ENCODE assay signal across 25 cellular contexts in genomic region chr10:133114251-133114650, GRCh38. TPM values are rescaled to one million over a fixed set of nuclear protein-coding genes. Genes with fewer than 3 reads are reported as not detected.
"Had no signal": no experiment of that assay in that cellular context is flagged by ENCODE, and none has a peak within 500 bp of the region (broad histone marks: within the 10 kb centered on the region; RNA-seq: fewer than 3 reads in every experiment).

No MANE protein-coding gene starts in this region.

- H3K27ac ChIP-seq: heart left ventricle, lower lobe of right lung, neutrophil, parathyroid adenoma, right atrium auricular region, sigmoid colon, tibial nerve, uterus had no signal

- DNase-seq: hypothalamus; immature natural killer cell; kidney glomerular epithelial cell; left cardiac atrium; lower lobe of right lung; mammary epithelial cell; mesenchymal stem cell; naive thymus-derived CD8-positive, alpha-beta T cell; occipital lobe; sigmoid colon; small intestine; stimulated activated CD4-positive, alpha-beta T cell treated with anti-CD3 and anti-CD28 coated beads, Interleukin-1b, Interleukin-23, amount 100 ng/mL, for 48 hours; stimulated activated CD4-positive, alpha-beta T cell treated with anti-CD3 and anti-CD28 coated beads, Interleukin-2, amount 100 ng/mL, for 48 hours; stimulated activated CD4-positive, alpha-beta T cell treated with anti-CD3 and anti-CD28 coated beads, Interleukin-4, amount 100 ng/mL, for 4 hours; stimulated activated CD8-positive, alpha-beta memory T cell treated with anti-CD3 and anti-CD28 coated beads, Interleukin-4, amount 100 ng/mL, for 48 hours; stimulated activated naive CD4-positive, alpha-beta T cell treated with Interleukin-2 at 50 U/mL for 16 hours; stimulated activated naive CD8-positive, alpha-beta T cell treated with anti-CD3 and anti-CD28 coated beads, Interleukin-15, amount 100 ng/mL, for 72 hours; substantia nigra; uterus had no signal

- H3K27me3 ChIP-seq: heart left ventricle, right atrium auricular region, tibial nerve, uterus had no signal

- H3K9ac ChIP-seq: parathyroid adenoma had no signal

- H3K4me1 ChIP-seq: lower lobe of right lung, parathyroid adenoma, right atrium auricular region, sigmoid colon, uterus had no signal

- H3K4me3 ChIP-seq: heart left ventricle, lower lobe of right lung, right atrium auricular region, sigmoid colon, tibial nerve, uterus had no signal

- H3K36me3 ChIP-seq: heart left ventricle, lower lobe of right lung, neutrophil, right atrium auricular region, sigmoid colon, tibial nerve, uterus had no signal

- H3K9me3 ChIP-seq: lower lobe of right lung, neutrophil, right atrium auricular region, uterus had no signal

- H2AFZ ChIP-seq: parathyroid adenoma had no signal

- ATAC-seq: heart left ventricle; left cardiac atrium; left lobe of liver; lower lobe of right lung; naive thymus-derived CD8-positive, alpha-beta T cell had no signal

RNA-seq across cellular contexts. Expression of gene ADGRA1, which starts 26.5 kb away (rescaled TPM):
- polyA plus RNA-seq: immature natural killer cell; mammary epithelial cell; naive thymus-derived CD8-positive, alpha-beta T cell had no signal

RNA-seq across cellular contexts. Expression of gene KNDC1, which starts 45.8 kb away (rescaled TPM):
- polyA plus RNA-seq: immature natural killer cell; mammary epithelial cell; naive thymus-derived CD8-positive, alpha-beta T cell had no signal
